ENCODE assay signal across 8 cellular contexts in genomic region chr2:235746257-235746934, GRCh38.
A peak's percentile ranks its signal among the peaks of the same experiment; 100 is the strongest.
DNase-seq lines count a peak whose midpoint lies in the region; ATAC-seq and TF ChIP-seq lines count a peak whose summit lies in the region.

No MANE protein-coding gene starts in this region.

- H3K27ac ChIP-seq in BLaER1 (no peak overlapping the region), SJSA1 (peak overlapping the region; percentile 54), sigmoid colon (peak overlapping the region; percentile 43 to 83 (median 65))

- H4K20me1 ChIP-seq in BLaER1 = peaks cover 14% of the 10 kb centered on the region; the same call in 1 of the 2 replicates

- H3K9me3 ChIP-seq in BLaER1 = no peaks in the 10 kb centered on the region
- no peaks in the 10 kb centered on the region for H3K9me3 ChIP-seq in SJSA1 (replicated peaks)
- no peaks in the 10 kb centered on the region for H3K9me3 ChIP-seq in sigmoid colon

- peak overlapping the region; percentile 32 for H3K4me2 ChIP-seq in BLaER1

- H3K4me1 ChIP-seq in BLaER1 (peaks cover 34% of the 10 kb centered on the region), SJSA1 (replicated peaks) (peaks cover 58% of the 10 kb centered on the region), sigmoid colon (peaks cover 0 to 49% (median 41%) of the 10 kb centered on the region in 4 donors)

- TF ChIP-seq CTCF in astrocyte of the cerebellum (IDR thresholded peaks at IDR 0.05; ENCODE audit: low read depth, low read length, missing control alignments) (peak; percentile 84), sigmoid colon (IDR thresholded peaks at IDR 0.05) (peak; percentile 72 to 82 (median 78))

- intact Hi-C loops in sigmoid colon (cut with DNase I) = loop anchor here (1.0 to 10.0 kb wide), 6 partner anchors 74 to 1202 kb away; partner anchors contain the start of gene AGAP1

- H3K4me3 ChIP-seq in BLaER1 (no peak overlapping the region), SJSA1 (no peak overlapping the region), astrocyte of the cerebellum (ENCODE audit: low read depth, low read length) (no peak overlapping the region), sigmoid colon (no peak overlapping the region)

- H3K27me3 ChIP-seq in BLaER1 (no peaks in the 10 kb centered on the region), SJSA1 (replicated peaks) (no peaks in the 10 kb centered on the region), sigmoid colon (no peaks in the 10 kb centered on the region)

- no peak for TF ChIP-seq EP300 in sigmoid colon (IDR thresholded peaks at IDR 0.05)

- DNase-seq in GM19238 (ENCODE audit: insufficient read length, low spot score) = peak; percentile 49
- peak; percentile 83 for DNase-seq in M059J (ENCODE audit: low read depth)
- peak; percentile 78 to 83 for DNase-seq in SJSA1 (ENCODE audit: low read depth in 1 of 2, low spot score in 2 of 2)
- peak; percentile 86 for DNase-seq in astrocyte of the cerebellum (ENCODE audit: low read depth)
- DNase-seq in hippocampal formation (lab: John Stamatoyannopoulos, UW) = peak; percentile 47 to 83
- DNase-seq in sigmoid colon = peak; percentile 88

- H3K9ac ChIP-seq in BLaER1 = no peak overlapping the region

- peaks cover 90% of the 10 kb centered on the region for H3K36me3 ChIP-seq in BLaER1
- peaks cover 58% of the 10 kb centered on the region for H3K36me3 ChIP-seq in SJSA1
- H3K36me3 ChIP-seq in sigmoid colon = peaks cover 0 to 26% (median under 1%) of the 10 kb centered on the region in 4 donors

- TF ChIP-seq POLR2A in sigmoid colon (IDR thresholded peaks at IDR 0.05) = no peak

- in situ Hi-C loops in astrocyte of the cerebellum (cut with HindIII; ENCODE audit: low sequenced_read_pairs) = no loop called here

- 44 to 52% methylated on average over 12 of the region's 12 CpGs for WGBS in sigmoid colon, 2 donors

- no peak for ATAC-seq in HG03439 (IDR thresholded peaks at IDR 0.05; ENCODE audit: unreplicated experiment)
